ENCODE assay signal across 20 cellular contexts in the genomic region with DNA sequence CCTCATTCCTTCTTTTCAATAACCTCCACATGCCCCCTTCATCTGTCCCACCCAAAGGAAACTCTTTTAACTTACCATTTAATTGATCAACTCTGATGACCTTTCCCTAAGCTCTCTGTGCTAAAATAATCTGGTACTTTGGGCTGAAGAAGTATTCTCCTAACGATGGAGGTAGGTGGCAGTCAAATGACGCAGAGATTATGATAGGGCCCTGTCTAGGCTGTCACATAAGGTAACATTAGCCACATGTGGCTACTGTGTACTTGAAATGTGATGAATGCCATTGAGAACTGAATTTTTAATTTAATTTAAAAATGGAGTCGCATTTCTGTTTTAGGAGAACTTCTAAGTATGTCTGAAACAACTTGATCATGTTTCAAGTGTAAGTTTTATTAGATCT.
"Had no signal": no experiment of that assay in that cellular context is flagged by ENCODE, and none has a peak within 500 bp of the region (broad histone marks: within the 10 kb centered on the region; RNA-seq: fewer than 3 reads in every experiment).

No MANE protein-coding gene starts in this region.

- H3K36me3 ChIP-seq: lower lobe of right lung, neutrophil, stomach, thoracic aorta, upper lobe of right lung had no signal

- H3K4me3 ChIP-seq: body of pancreas, dorsolateral prefrontal cortex, hepatocyte, lower lobe of right lung, smooth muscle cell, stomach, thoracic aorta, upper lobe of right lung had no signal

- H3K4me2 ChIP-seq: hepatocyte, smooth muscle cell had no signal

- H3K27ac ChIP-seq: body of pancreas, dorsolateral prefrontal cortex, epithelial cell of prostate, foreskin keratinocyte, hepatocyte, lower lobe of right lung, neutrophil, parathyroid adenoma, thoracic aorta, upper lobe of right lung had no signal

- H3K27me3 ChIP-seq: body of pancreas, hepatocyte, neutrophil, stomach, upper lobe of right lung had no signal

- DNase-seq: activated CD4-positive, alpha-beta T cell treated with anti-CD3 and anti-CD28 coated beads, Interleukin-2, amount 10 ng/mL, durations not matched to agents 24 days and 14 days; activated CD8-positive, alpha-beta T cell treated with anti-CD3 and anti-CD28 coated beads for 36 hours; activated naive CD4-positive, alpha-beta T cell treated with anti-CD3 and anti-CD28 coated beads for 36 hours; activated T-cell treated with anti-CD3 and anti-CD28 coated beads, Interleukin-2, amount 50 U/mL, for 1 hour; body of pancreas; dorsolateral prefrontal cortex; endodermal cell; foreskin keratinocyte; lower lobe of right lung; stimulated activated CD4-positive, alpha-beta T cell treated with anti-CD3 and anti-CD28 coated beads, Interleukin-4, amount 100 ng/mL, for 1 hour; stomach; upper lobe of right lung had no signal

- H3K4me1 ChIP-seq: foreskin keratinocyte, lower lobe of right lung, parathyroid adenoma, upper lobe of right lung had no signal

- ATAC-seq: activated CD8-positive, alpha-beta T cell treated with anti-CD3 and anti-CD28 coated beads for 36 hours; body of pancreas; foreskin keratinocyte; lower lobe of right lung; natural killer cell treated with Interleukin-12 subunit alpha and Interleukin-12 subunit beta and Interleukin-15 and Interleukin-18, amount 100 ng/mL, for 72 hours; sciatic nerve; upper lobe of right lung had no signal

- H3K9me3 ChIP-seq: body of pancreas, lower lobe of right lung, neutrophil, stomach, thoracic aorta, upper lobe of right lung had no signal
